Comparison of ENCODE assay signal across 16 cellular contexts in the genomic region with DNA sequence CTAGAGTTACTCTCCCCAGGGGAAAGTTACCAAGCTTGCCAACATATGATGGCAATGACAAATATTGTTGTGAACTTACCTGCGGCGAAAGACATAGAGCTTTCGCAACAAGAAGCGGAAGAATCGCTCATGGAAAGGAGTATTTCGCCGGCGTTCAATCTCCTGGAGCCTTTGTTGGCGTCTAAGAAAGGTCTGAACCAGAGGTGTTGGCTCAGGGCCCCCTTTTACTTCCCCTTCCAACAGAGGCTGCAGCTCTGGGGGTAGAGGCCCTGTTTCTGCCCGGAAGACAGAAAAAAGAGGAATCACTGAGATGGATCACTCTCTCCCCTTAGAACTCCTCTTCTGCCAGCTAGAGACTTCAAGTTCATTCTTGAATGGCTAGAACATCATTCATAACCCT. TPM values are rescaled to one million over a fixed set of nuclear protein-coding genes. Genes with fewer than 3 reads are reported as not detected.
DNase-seq lines count a peak whose midpoint lies in the region; ATAC-seq, FAIRE-seq and TF ChIP-seq lines count a peak whose summit lies in the region.
"Had no signal": no experiment of that assay in that cellular context is flagged by ENCODE, and none has a peak within 500 bp of the region (broad histone marks: within the 10 kb centered on the region; RNA-seq: fewer than 3 reads in every experiment).

No MANE protein-coding gene starts in this region.

- TF ChIP-seq CTCF in right lobe of liver (IDR thresholded peaks at IDR 0.05) (no peak), HepG2 (CRISPR knock-in tag; IDR thresholded peaks at IDR 0.05) (no peak), osteoblast (IDR thresholded peaks at IDR 0.05; ENCODE audit: extremely low read depth, low read depth, low read length) (no peak), vagina (IDR thresholded peaks at IDR 0.05) (no peak), pancreas (IDR thresholded peaks at IDR 0.05) (no peak)

- CTCF ChIA-PET in HepG2 (lab: Yijun Ruan, JAX; ENCODE audit: low intra/inter-chr PET ratio, low total read pairs), result interaction anchor here (3.9 to 4.8 kb wide), 2 partner anchors 129 to 159 kb away, joined by 41 to 45 read pairs; no protein-coding TSS in a partner anchor

- H3K9me3 ChIP-seq in right lobe of liver (no peaks in the 10 kb centered on the region), HepG2 (ENCODE audit: low read length) (no peaks in the 10 kb centered on the region), duodenal mucosa (ENCODE audit: control insufficient read depth in 1 of 2, low read length in 2 of 2) (no peaks in the 10 kb centered on the region), osteoblast (ENCODE audit: low read depth, low read length) (no peaks in the 10 kb centered on the region), vagina (no peaks in the 10 kb centered on the region), pancreas (no peaks in the 10 kb centered on the region)

- TF ChIP-seq RAD21 in HepG2 (CRISPR knock-in tag; IDR thresholded peaks at IDR 0.05), result no peak

- H3K4me1 ChIP-seq in right lobe of liver (no peaks in the 10 kb centered on the region), HepG2 (ENCODE audit: insufficient read depth, low read length) (no peaks in the 10 kb centered on the region), duodenal mucosa (ENCODE audit: control insufficient read depth in 1 of 2, insufficient read depth in 2 of 2, low read length in 2 of 2) (peaks cover 0 to 4% of the 10 kb centered on the region in 2 donors), osteoblast (ENCODE audit: insufficient read depth, low read length) (peaks cover 18% of the 10 kb centered on the region), vagina (no peaks in the 10 kb centered on the region), pancreas (peaks cover 0 to 11% (median 1%) of the 10 kb centered on the region in 3 donors)

- TF ChIP-seq EP300 in HepG2 (IDR thresholded peaks at IDR 0.05; ENCODE audit: low read depth in 2 of 2, low read length in 2 of 2) (no peak), HepG2 (CRISPR knock-in tag; IDR thresholded peaks at IDR 0.05; ENCODE audit: borderline replicate concordance) (no peak)

- WGBS in right lobe of liver (ENCODE audit: insufficient coverage, low coverage, low lambda C conversion rate, missing lambda C conversion rate), result 67% methylated on average over 9 of the region's 10 CpGs
- 95% methylated on average over 10 of the region's 10 CpGs for WGBS in HepG2 (ENCODE audit: low lambda C conversion rate)
- 82 to 89% methylated on average over 10 of the region's 10 CpGs for WGBS in pancreas, 2 donors

- H3K27me3 ChIP-seq in right lobe of liver (no peaks in the 10 kb centered on the region), HepG2 (ENCODE audit: control insufficient read depth in 1 of 2, insufficient read depth in 2 of 2, low read length in 2 of 2) (no peaks in the 10 kb centered on the region), duodenal mucosa (ENCODE audit: control insufficient read depth in 1 of 2, insufficient read depth in 2 of 2, low read length in 2 of 2) (no peaks in the 10 kb centered on the region), osteoblast (ENCODE audit: insufficient read depth, low read length) (no peaks in the 10 kb centered on the region), vagina (no peaks in the 10 kb centered on the region), pancreas (no peaks in the 10 kb centered on the region)

- BruUV-seq in HepG2 (replicated peaks; lab: Mats Ljungman, UMichigan), result no TSS peak

- DNase-seq in right lobe of liver (no peak), HepG2 (ENCODE audit: low spot score) (no peak), osteoblast (ENCODE audit: insufficient read length, low spot score, missing footprints) (no peak), vagina (ENCODE audit: extremely low spot score in 2 of 2) (no peak), pancreas (no peak), NCI-H1694 treated with DMSO at 0.1 percent for 48 hours (lab: John Stamatoyannopoulos, UW) (no peak)
- DNase-seq: activated CD4-positive, alpha-beta T cell treated with anti-CD3 and anti-CD28 coated beads for 1 hour; activated naive CD8-positive, alpha-beta T cell treated with anti-CD3 and anti-CD28 coated beads for 36 hours; Calu3; left colon; stimulated activated naive CD4-positive, alpha-beta T cell had no signal

- H3K36me3 ChIP-seq in right lobe of liver (peaks cover 10 to 76% (median 39%) of the 10 kb centered on the region in 4 donors), HepG2 (replicated peaks in 1 of 2; ENCODE audit: control insufficient read depth in 1 of 2, insufficient read depth in 2 of 2, low read length in 2 of 2) (peaks cover 42 to 61% of the 10 kb centered on the region in 2 experiments), duodenal mucosa (ENCODE audit: control insufficient read depth in 1 of 2, insufficient read depth in 2 of 2, low read length in 2 of 2) (peaks cover 50 to 66% of the 10 kb centered on the region in 2 donors), osteoblast (ENCODE audit: insufficient read depth, low read length) (peaks cover 55% of the 10 kb centered on the region), vagina (peaks cover 0 to 55% of the 10 kb centered on the region in 2 donors), pancreas (peaks cover 0 to 49% (median 16%) of the 10 kb centered on the region in 3 donors)

- H3K4me2 ChIP-seq in HepG2 (ENCODE audit: low read depth, low read length) (no peak overlapping the region), osteoblast (ENCODE audit: insufficient read depth, low read length) (peak overlapping the region; percentile 5)

- peak in 3 of 4 donors; percentile 6 to 26 (median 11) for ATAC-seq in right lobe of liver
- ATAC-seq in HepG2, result no peak
- ATAC-seq in pancreas, result no peak
- ATAC-seq in GM21447 (IDR thresholded peaks at IDR 0.05; ENCODE audit: unreplicated experiment), result no peak
- ATAC-seq: left colon; natural killer cell treated with Interleukin-12 subunit alpha and Interleukin-12 subunit beta and Interleukin-15 and Interleukin-18, amount 100 ng/mL, for 72 hours had no signal

- in situ Hi-C loops in HepG2 (cut with HindIII; ENCODE audit: extremely low pct_ligation_motif_present, low pct_unique_long_range_greater_than_20kb), result loop anchor here (5.0 kb wide), 2 partner anchors 128 to 158 kb away; no protein-coding TSS in a partner anchor

- intact Hi-C loops in right lobe of liver (cut with DNase I) (loop anchor here (5.0 kb wide), 2 partner anchors 128 to 133 kb away; a partner anchor contains a TSS), HepG2 (cut with micrococcal nuclease; ENCODE audit: unreplicated experiment) (loop anchor here (5.0 kb wide), 1 partner anchor 223 kb away; a partner anchor contains a TSS), vagina (cut with DNase I) (no loop called here), pancreas (cut with DNase I) (loop anchor here (5.0 to 10.0 kb wide), 2 partner anchors 126 to 128 kb away; no protein-coding TSS in a partner anchor)

- H3K27ac ChIP-seq in right lobe of liver (peak overlapping the region in 1 of 3 donors; percentile 14), HepG2 (ENCODE audit: extremely low read length, insufficient read depth, low read length) (no peak overlapping the region), duodenal mucosa (ENCODE audit: low read depth, low read length) (peak overlapping the region; percentile 27), osteoblast (ENCODE audit: low read depth, low read length) (peak overlapping the region; percentile 50), vagina (peak overlapping the region; percentile 57), pancreas (peak overlapping the region in 1 of 4 donors; percentile 28)

- H4K20me1 ChIP-seq in HepG2 (ENCODE audit: insufficient read depth, low read length), result peaks cover 12% of the 10 kb centered on the region
- no peaks in the 10 kb centered on the region for H4K20me1 ChIP-seq in osteoblast (ENCODE audit: insufficient read depth, low read length)

- TF ChIP-seq POLR2A in right lobe of liver (IDR thresholded peaks at IDR 0.05) (no peak), HepG2 (IDR thresholded peaks at IDR 0.05; ENCODE audit: insufficient read depth in 1 of 2, low read depth in 2 of 2, low read length in 2 of 2) (0 out of 4 replicates have a peak, but pooled peaks of 1 of the 2 experiments have one; percentile 15), vagina (IDR thresholded peaks at IDR 0.05) (no peak)

- H3K79me2 ChIP-seq in HepG2 (ENCODE audit: insufficient read depth, low read length) (no peaks in the 10 kb centered on the region), osteoblast (ENCODE audit: insufficient read depth, low read length) (peaks cover 2% of the 10 kb centered on the region)

- H3K4me3 ChIP-seq in right lobe of liver (no peak overlapping the region), HepG2 (replicated peaks in 1 of 3; ENCODE audit: insufficient read depth in 1 of 3, low read depth in 2 of 3, low read length in 3 of 3) (no peak overlapping the region), duodenal mucosa (ENCODE audit: low read depth in 1 of 2, low read length in 2 of 2) (no peak overlapping the region), osteoblast (ENCODE audit: insufficient read depth, low read length) (no peak overlapping the region), vagina (no peak overlapping the region), pancreas (no peak overlapping the region)

- POLR2A ChIA-PET in HepG2 (lab: Yijun Ruan, JAX), result interaction anchor here (0.9 to 20.8 kb wide), 6 partner anchors 9 to 185 kb away, joined by 3 to 645 read pairs (median 131); a partner anchor contains a TSS

- no peak for FAIRE-seq in HepG2 (lab: Jason Lieb, UNC)
- FAIRE-seq in pancreas (lab: Jason Lieb, UNC), result no peak
- FAIRE-seq: GM18507 had no signal

- H2AFZ ChIP-seq in HepG2 (ENCODE audit: low read length) (no peak overlapping the region), osteoblast (ENCODE audit: low read length) (no peak overlapping the region)

- H3K9ac ChIP-seq in HepG2 (ENCODE audit: insufficient read depth, low read depth, low read length) (no peak overlapping the region), duodenal mucosa (ENCODE audit: low read depth in 1 of 2, low read length in 2 of 2) (no peak overlapping the region)

RNA-seq across cellular contexts. Expression of a gene that starts 10.8 kb away (rescaled TPM):
- 100 to 1,000 TPM in 4 of 6 experiments, 10 to 100 TPM in 2; 89.6 to 238 (median 183) TPM for total RNA-seq in right lobe of liver
- total RNA-seq in HepG2 (2016; rRNA removed; fragmentation: Illumina TruSeq; extraction: Trizol), result 51.3 and 103 TPM in 2 replicates
- total RNA-seq in HepG2 (2016; cell fraction: cytosol; rRNA removed; fragmentation: Illumina TruSeq; extraction: Trizol; ENCODE audit: low read depth), result 17.1 and 22.7 TPM in 2 replicates
- total RNA-seq in HepG2 (2016; cell fraction: insoluble cytoplasmic fraction; rRNA removed; fragmentation: Illumina TruSeq; extraction: Trizol), result 48.3 and 106 TPM in 2 replicates
- 29.4 and 31.6 TPM in 2 replicates for total RNA-seq in HepG2 (2016; cell fraction: membrane; rRNA removed; fragmentation: Illumina TruSeq; extraction: Trizol)
- 105 and 118 TPM in 2 replicates for total RNA-seq in HepG2 (2016; cell fraction: nucleus; rRNA removed; fragmentation: Illumina TruSeq; extraction: Trizol)
- polyA plus RNA-seq in HepG2 (2011; rRNA removed), result 72.5 and 74.9 TPM in 2 replicates
- 69.2 and 77.6 TPM in 2 replicates for polyA plus RNA-seq in HepG2 (2011; cell fraction: cytosol; rRNA removed)
- polyA plus RNA-seq in HepG2 (2011; cell fraction: nucleus; rRNA removed), result 125 and 131 TPM in 2 replicates
- polyA plus RNA-seq in HepG2 (2012), result 61.2 and 76.7 TPM in 2 replicates
- polyA plus RNA-seq in HepG2 (2016; cell fraction: cytosol; fragmentation: Illumina TruSeq; extraction: Trizol; ENCODE audit: low read depth), result 13.3 and 16.7 TPM in 2 replicates
- 30.8 and 40.7 TPM in 2 replicates for polyA plus RNA-seq in HepG2 (2016; cell fraction: insoluble cytoplasmic fraction; fragmentation: Illumina TruSeq; extraction: Trizol; ENCODE audit: low read depth)
- 17.3 and 20.9 TPM in 2 replicates for polyA plus RNA-seq in HepG2 (2016; cell fraction: membrane; fragmentation: Illumina TruSeq; extraction: Trizol; ENCODE audit: low read depth)
- polyA plus RNA-seq in HepG2 (2016; cell fraction: nucleus; fragmentation: Illumina TruSeq; extraction: Trizol; ENCODE audit: insufficient read depth, low read depth), result 107 and 111 TPM in 2 replicates
- 104 and 294 TPM in 2 replicates for polyA minus RNA-seq in HepG2 (2011; rRNA and poly(A)+ RNA removed; ENCODE audit: low replicate concordance)
- polyA minus RNA-seq in HepG2 (2011; cell fraction: cytosol; rRNA and poly(A)+ RNA removed), result 49.5 and 52.3 TPM in 2 replicates
- 129 and 159 TPM in 2 replicates for polyA minus RNA-seq in HepG2 (2011; cell fraction: nucleus; rRNA and poly(A)+ RNA removed)
- total RNA-seq in osteoblast, result 40.9 and 52.5 TPM in 2 replicates
- total RNA-seq in vagina, result 18.2 TPM
- 10 to 100 TPM; 21.7 to 43.4 (median 31.0) TPM for total RNA-seq in pancreas
- 10 to 100 TPM; 15.7 to 16.2 TPM for polyA plus RNA-seq in pancreas

RNA-seq across cellular contexts. Expression of a gene that starts 11.5 kb away (rescaled TPM):
- total RNA-seq in right lobe of liver, result 100 to 1,000 TPM in 3 of 6 experiments, 10 to 100 TPM in 3; 57.8 to 118 (median 102) TPM
- 55.8 and 155 TPM in 2 replicates for total RNA-seq in HepG2 (2016; rRNA removed; fragmentation: Illumina TruSeq; extraction: Trizol)
- 17.0 and 17.4 TPM in 2 replicates for total RNA-seq in HepG2 (2016; cell fraction: cytosol; rRNA removed; fragmentation: Illumina TruSeq; extraction: Trizol; ENCODE audit: low read depth)
- 56.1 and 159 TPM in 2 replicates for total RNA-seq in HepG2 (2016; cell fraction: insoluble cytoplasmic fraction; rRNA removed; fragmentation: Illumina TruSeq; extraction: Trizol)
- 24.5 and 25.4 TPM in 2 replicates for total RNA-seq in HepG2 (2016; cell fraction: membrane; rRNA removed; fragmentation: Illumina TruSeq; extraction: Trizol)
- total RNA-seq in HepG2 (2016; cell fraction: nucleus; rRNA removed; fragmentation: Illumina TruSeq; extraction: Trizol), result 512 and 527 TPM in 2 replicates
- polyA plus RNA-seq in HepG2 (2011; rRNA removed), result 331 and 367 TPM in 2 replicates
- polyA plus RNA-seq in HepG2 (2011; cell fraction: cytosol; rRNA removed), result 57.6 and 71.2 TPM in 2 replicates
- 1,062 and 1,322 TPM in 2 replicates for polyA plus RNA-seq in HepG2 (2011; cell fraction: nucleus; rRNA removed)
- 226 and 241 TPM in 2 replicates for polyA plus RNA-seq in HepG2 (2012)
- 3.7 and 4.3 TPM in 2 replicates for polyA plus RNA-seq in HepG2 (2016; cell fraction: cytosol; fragmentation: Illumina TruSeq; extraction: Trizol; ENCODE audit: low read depth)
- polyA plus RNA-seq in HepG2 (2016; cell fraction: insoluble cytoplasmic fraction; fragmentation: Illumina TruSeq; extraction: Trizol; ENCODE audit: low read depth), result 67.1 and 68.7 TPM in 2 replicates
- polyA plus RNA-seq in HepG2 (2016; cell fraction: membrane; fragmentation: Illumina TruSeq; extraction: Trizol; ENCODE audit: low read depth), result 13.5 TPM in 2 replicates
- polyA plus RNA-seq in HepG2 (2016; cell fraction: nucleus; fragmentation: Illumina TruSeq; extraction: Trizol; ENCODE audit: insufficient read depth, low read depth), result 1,060 and 1,066 TPM in 2 replicates
- polyA minus RNA-seq in HepG2 (2011; rRNA and poly(A)+ RNA removed; ENCODE audit: low replicate concordance), result 260 and 404 TPM in 2 replicates
- 43.2 and 67.4 TPM in 2 replicates for polyA minus RNA-seq in HepG2 (2011; cell fraction: cytosol; rRNA and poly(A)+ RNA removed)
- polyA minus RNA-seq in HepG2 (2011; cell fraction: nucleus; rRNA and poly(A)+ RNA removed), result 961 and 1,136 TPM in 2 replicates
- total RNA-seq in osteoblast, result 124 and 142 TPM in 2 replicates
- 177 TPM for total RNA-seq in vagina
- 100 to 1,000 TPM; 127 to 447 (median 246) TPM for total RNA-seq in pancreas
- polyA plus RNA-seq in pancreas, result 100 to 1,000 TPM; 141 to 246 TPM

RNA-seq across cellular contexts. Expression of a gene that starts 26.9 kb away (rescaled TPM):
- total RNA-seq in right lobe of liver (100 to 1,000 TPM in 1 of 6 experiments, 10 to 100 TPM in 5; 59.5 to 107 (median 74.5) TPM), HepG2 (2016; rRNA removed; fragmentation: Illumina TruSeq; extraction: Trizol) (83.3 and 97.0 TPM in 2 replicates), osteoblast (2.1 and 2.5 TPM in 2 replicates), vagina (46.2 TPM), pancreas (100 to 1,000 TPM in 1 of 6 donors, 10 to 100 TPM in 5; 57.7 to 109 (median 69.7) TPM)
- 33.0 and 34.9 TPM in 2 replicates for total RNA-seq in HepG2 (2016; cell fraction: cytosol; rRNA removed; fragmentation: Illumina TruSeq; extraction: Trizol; ENCODE audit: low read depth)
- total RNA-seq in HepG2 (2016; cell fraction: insoluble cytoplasmic fraction; rRNA removed; fragmentation: Illumina TruSeq; extraction: Trizol), result 91.8 and 96.6 TPM in 2 replicates
- total RNA-seq in HepG2 (2016; cell fraction: membrane; rRNA removed; fragmentation: Illumina TruSeq; extraction: Trizol), result 38.7 and 40.7 TPM in 2 replicates
- 36.3 and 40.3 TPM in 2 replicates for total RNA-seq in HepG2 (2016; cell fraction: nucleus; rRNA removed; fragmentation: Illumina TruSeq; extraction: Trizol)
- polyA plus RNA-seq in HepG2 (2011; rRNA removed) (151 and 157 TPM in 2 replicates), pancreas (100 to 1,000 TPM; 137 to 150 TPM)
- polyA plus RNA-seq in HepG2 (2011; cell fraction: cytosol; rRNA removed), result 149 and 196 TPM in 2 replicates
- 67.9 and 94.0 TPM in 2 replicates for polyA plus RNA-seq in HepG2 (2011; cell fraction: nucleus; rRNA removed)
- 146 and 149 TPM in 2 replicates for polyA plus RNA-seq in HepG2 (2012)
- polyA plus RNA-seq in HepG2 (2016; cell fraction: cytosol; fragmentation: Illumina TruSeq; extraction: Trizol; ENCODE audit: low read depth), result 45.1 and 52.0 TPM in 2 replicates
- polyA plus RNA-seq in HepG2 (2016; cell fraction: insoluble cytoplasmic fraction; fragmentation: Illumina TruSeq; extraction: Trizol; ENCODE audit: low read depth), result 141 and 157 TPM in 2 replicates
- polyA plus RNA-seq in HepG2 (2016; cell fraction: membrane; fragmentation: Illumina TruSeq; extraction: Trizol; ENCODE audit: low read depth), result 48.0 and 51.7 TPM in 2 replicates
- polyA plus RNA-seq in HepG2 (2016; cell fraction: nucleus; fragmentation: Illumina TruSeq; extraction: Trizol; ENCODE audit: insufficient read depth, low read depth), result 89.3 and 90.1 TPM in 2 replicates
- polyA minus RNA-seq in HepG2 (2011; rRNA and poly(A)+ RNA removed; ENCODE audit: low replicate concordance), result 33.8 and 60.6 TPM in 2 replicates
- polyA minus RNA-seq in HepG2 (2011; cell fraction: cytosol; rRNA and poly(A)+ RNA removed), result 17.8 and 20.1 TPM in 2 replicates
- polyA minus RNA-seq in HepG2 (2011; cell fraction: nucleus; rRNA and poly(A)+ RNA removed), result 16.2 and 24.6 TPM in 2 replicates
- total RNA-seq: A673 had no signal

RNA-seq across cellular contexts. Expression of a gene that starts 33.8 kb away (rescaled TPM):
- total RNA-seq in right lobe of liver (10 to 100 TPM; 27.2 to 50.1 (median 34.7) TPM), HepG2 (2016; rRNA removed; fragmentation: Illumina TruSeq; extraction: Trizol) (7.2 and 9.0 TPM in 2 replicates), osteoblast (21.8 and 27.1 TPM in 2 replicates), vagina (42.5 TPM), pancreas (10 to 100 TPM in 3 of 6 donors, 1 to 10 TPM in 3; 8.3 to 14.2 (median 11.1) TPM)
- total RNA-seq in HepG2 (2016; cell fraction: cytosol; rRNA removed; fragmentation: Illumina TruSeq; extraction: Trizol; ENCODE audit: low read depth), result 13.9 and 18.3 TPM in 2 replicates
- total RNA-seq in HepG2 (2016; cell fraction: insoluble cytoplasmic fraction; rRNA removed; fragmentation: Illumina TruSeq; extraction: Trizol), result 7.1 and 9.2 TPM in 2 replicates
- 12.5 and 15.9 TPM in 2 replicates for total RNA-seq in HepG2 (2016; cell fraction: membrane; rRNA removed; fragmentation: Illumina TruSeq; extraction: Trizol)
- total RNA-seq in HepG2 (2016; cell fraction: nucleus; rRNA removed; fragmentation: Illumina TruSeq; extraction: Trizol), result 3.2 and 4.0 TPM in 2 replicates
- polyA plus RNA-seq in HepG2 (2011; rRNA removed) (56.7 and 68.6 TPM in 2 replicates), pancreas (10 to 100 TPM; 27.7 to 29.5 TPM)
- 87.7 and 90.8 TPM in 2 replicates for polyA plus RNA-seq in HepG2 (2011; cell fraction: cytosol; rRNA removed)
- 35.8 and 44.7 TPM in 2 replicates for polyA plus RNA-seq in HepG2 (2011; cell fraction: nucleus; rRNA removed)
- 39.4 and 46.3 TPM in 2 replicates for polyA plus RNA-seq in HepG2 (2012)
- polyA plus RNA-seq in HepG2 (2016; cell fraction: cytosol; fragmentation: Illumina TruSeq; extraction: Trizol; ENCODE audit: low read depth), result 27.3 and 33.3 TPM in 2 replicates
- polyA plus RNA-seq in HepG2 (2016; cell fraction: insoluble cytoplasmic fraction; fragmentation: Illumina TruSeq; extraction: Trizol; ENCODE audit: low read depth), result 20.9 and 22.2 TPM in 2 replicates
- polyA plus RNA-seq in HepG2 (2016; cell fraction: membrane; fragmentation: Illumina TruSeq; extraction: Trizol; ENCODE audit: low read depth), result 21.7 and 27.9 TPM in 2 replicates
- 11.7 and 13.5 TPM in 2 replicates for polyA plus RNA-seq in HepG2 (2016; cell fraction: nucleus; fragmentation: Illumina TruSeq; extraction: Trizol; ENCODE audit: insufficient read depth, low read depth)
- polyA minus RNA-seq in HepG2 (2011; rRNA and poly(A)+ RNA removed; ENCODE audit: low replicate concordance), result 5.5 and 44.4 TPM in 2 replicates
- polyA minus RNA-seq in HepG2 (2011; cell fraction: cytosol; rRNA and poly(A)+ RNA removed), result 7.3 and 9.1 TPM in 2 replicates
- 2.0 and 4.9 TPM in 2 replicates for polyA minus RNA-seq in HepG2 (2011; cell fraction: nucleus; rRNA and poly(A)+ RNA removed)

RNA-seq across cellular contexts. Expression of a gene that starts 45.1 kb away (rescaled TPM):
- total RNA-seq in right lobe of liver (100 to 1,000 TPM in 2 of 6 experiments, 10 to 100 TPM in 4; 54.5 to 123 (median 66.6) TPM), HepG2 (2016; rRNA removed; fragmentation: Illumina TruSeq; extraction: Trizol) (224 and 234 TPM in 2 replicates), osteoblast (124 and 146 TPM in 2 replicates), vagina (107 TPM), pancreas (10 to 100 TPM; 53.5 to 94.1 (median 60.2) TPM)
- 68.8 and 79.7 TPM in 2 replicates for total RNA-seq in HepG2 (2016; cell fraction: cytosol; rRNA removed; fragmentation: Illumina TruSeq; extraction: Trizol; ENCODE audit: low read depth)
- total RNA-seq in HepG2 (2016; cell fraction: insoluble cytoplasmic fraction; rRNA removed; fragmentation: Illumina TruSeq; extraction: Trizol), result 237 and 239 TPM in 2 replicates
- total RNA-seq in HepG2 (2016; cell fraction: membrane; rRNA removed; fragmentation: Illumina TruSeq; extraction: Trizol), result 60.8 and 63.4 TPM in 2 replicates
- total RNA-seq in HepG2 (2016; cell fraction: nucleus; rRNA removed; fragmentation: Illumina TruSeq; extraction: Trizol), result 99.4 and 107 TPM in 2 replicates
- polyA plus RNA-seq in HepG2 (2011; rRNA removed) (578 and 594 TPM in 2 replicates), pancreas (100 to 1,000 TPM in 1 of 2 donors, 10 to 100 TPM in 1; 92.6 to 104 TPM)
- polyA plus RNA-seq in HepG2 (2011; cell fraction: cytosol; rRNA removed), result 700 and 712 TPM in 2 replicates
- polyA plus RNA-seq in HepG2 (2011; cell fraction: nucleus; rRNA removed), result 285 and 326 TPM in 2 replicates
- polyA plus RNA-seq in HepG2 (2012), result 240 and 307 TPM in 2 replicates
- polyA plus RNA-seq in HepG2 (2016; cell fraction: cytosol; fragmentation: Illumina TruSeq; extraction: Trizol; ENCODE audit: low read depth), result 54.1 and 54.2 TPM in 2 replicates
- 189 and 200 TPM in 2 replicates for polyA plus RNA-seq in HepG2 (2016; cell fraction: insoluble cytoplasmic fraction; fragmentation: Illumina TruSeq; extraction: Trizol; ENCODE audit: low read depth)
- 43.8 and 45.1 TPM in 2 replicates for polyA plus RNA-seq in HepG2 (2016; cell fraction: membrane; fragmentation: Illumina TruSeq; extraction: Trizol; ENCODE audit: low read depth)
- 124 and 147 TPM in 2 replicates for polyA plus RNA-seq in HepG2 (2016; cell fraction: nucleus; fragmentation: Illumina TruSeq; extraction: Trizol; ENCODE audit: insufficient read depth, low read depth)
- 200 and 300 TPM in 2 replicates for polyA minus RNA-seq in HepG2 (2011; rRNA and poly(A)+ RNA removed; ENCODE audit: low replicate concordance)
- polyA minus RNA-seq in HepG2 (2011; cell fraction: cytosol; rRNA and poly(A)+ RNA removed), result 65.6 and 78.5 TPM in 2 replicates
- polyA minus RNA-seq in HepG2 (2011; cell fraction: nucleus; rRNA and poly(A)+ RNA removed), result 59.9 and 82.9 TPM in 2 replicates

Comparison
In these comparisons a context has a peak if more than half of its experiments do, and no peak if none do; other contexts are left out.
1. ATAC-seq: peak in right lobe of liver (3 of 4); none in HepG2 (single experiment), pancreas (0 of 4) and GM21447 (single experiment).